7 cellular contexts compared by ENCODE assay signal in genomic region chr6:26126394-26127221, GRCh38. TPM values are rescaled to one million over a fixed set of nuclear protein-coding genes. Genes with fewer than 3 reads are reported as not detected.
A peak's percentile ranks its signal among the peaks of the same experiment; 100 is the strongest.
DNase-seq lines count a peak whose midpoint lies in the region; ATAC-seq and TF ChIP-seq lines count a peak whose summit lies in the region.

No MANE protein-coding gene starts in this region.

- peak overlapping the region; percentile 95 for H3K27ac ChIP-seq in SK-N-MC

- peak overlapping the region; percentile 83 for H3K4me3 ChIP-seq in SK-N-MC
- peak overlapping the region; percentile 91 for H3K4me3 ChIP-seq in fibroblast of villous mesenchyme (ENCODE audit: low read depth, low read length)
- H3K4me3 ChIP-seq in skeletal muscle satellite cell (ENCODE audit: low read length) = peak overlapping the region; percentile 89

- H3K9me3 ChIP-seq in SK-N-MC (ENCODE audit: low read depth, low read length) = no peaks in the 10 kb centered on the region
- no peaks in the 10 kb centered on the region for H3K9me3 ChIP-seq in skeletal muscle satellite cell (replicated peaks; ENCODE audit: low read length)

- DNase-seq in HCEC 1CT = peak; percentile 40
- no peak for DNase-seq in SK-N-MC (ENCODE audit: low read depth, low spot score)
- DNase-seq in fibroblast of villous mesenchyme (ENCODE audit: low read depth) = no peak
- DNase-seq in G401 (ENCODE audit: low spot score) = no peak
- DNase-seq in Kasumi-1 (lab: John Stamatoyannopoulos, UW) = no peak

- no peak for ATAC-seq in HG03175 (IDR thresholded peaks at IDR 0.05; ENCODE audit: unreplicated experiment)

- H3K36me3 ChIP-seq in SK-N-MC (ENCODE audit: insufficient read depth, low read length) (peaks cover 13% of the 10 kb centered on the region), skeletal muscle satellite cell (ENCODE audit: insufficient read depth, low read length) (peaks cover 11% of the 10 kb centered on the region)

- in situ Hi-C loops in G401 (cut with HindIII; ENCODE audit: low sequenced_read_pairs) = no loop called here

- H3K4me2 ChIP-seq in skeletal muscle satellite cell (ENCODE audit: low read length) = peak overlapping the region; percentile 96

- H3K4me1 ChIP-seq in skeletal muscle satellite cell (ENCODE audit: control insufficient read depth, insufficient read depth, low read length) = peaks cover 19% of the 10 kb centered on the region

- peak overlapping the region; percentile 98 for H3K9ac ChIP-seq in SK-N-MC (ENCODE audit: insufficient read length)
- H3K9ac ChIP-seq in skeletal muscle satellite cell (ENCODE audit: low read depth, low read length) = peak overlapping the region; percentile 96

- no peak for TF ChIP-seq CTCF in fibroblast of villous mesenchyme (IDR thresholded peaks at IDR 0.05; ENCODE audit: insufficient read depth, low read depth, low read length)

- no peaks in the 10 kb centered on the region for H3K27me3 ChIP-seq in skeletal muscle satellite cell (ENCODE audit: control insufficient read depth, insufficient read depth, low read length)

RNA-seq across cellular contexts. Expression of gene HFE, which starts 39.4 kb away (rescaled TPM):
- total RNA-seq in fibroblast of villous mesenchyme = 7.4 and 15.5 TPM in 2 replicates
- 8.5 and 13.9 TPM in 2 replicates for total RNA-seq in skeletal muscle satellite cell (2012; rRNA removed)
- total RNA-seq in G401 (2014; rRNA removed; shearing (Covaris generic)) = 2.3 and 8.0 TPM in 2 replicates
